In the genomic region with DNA sequence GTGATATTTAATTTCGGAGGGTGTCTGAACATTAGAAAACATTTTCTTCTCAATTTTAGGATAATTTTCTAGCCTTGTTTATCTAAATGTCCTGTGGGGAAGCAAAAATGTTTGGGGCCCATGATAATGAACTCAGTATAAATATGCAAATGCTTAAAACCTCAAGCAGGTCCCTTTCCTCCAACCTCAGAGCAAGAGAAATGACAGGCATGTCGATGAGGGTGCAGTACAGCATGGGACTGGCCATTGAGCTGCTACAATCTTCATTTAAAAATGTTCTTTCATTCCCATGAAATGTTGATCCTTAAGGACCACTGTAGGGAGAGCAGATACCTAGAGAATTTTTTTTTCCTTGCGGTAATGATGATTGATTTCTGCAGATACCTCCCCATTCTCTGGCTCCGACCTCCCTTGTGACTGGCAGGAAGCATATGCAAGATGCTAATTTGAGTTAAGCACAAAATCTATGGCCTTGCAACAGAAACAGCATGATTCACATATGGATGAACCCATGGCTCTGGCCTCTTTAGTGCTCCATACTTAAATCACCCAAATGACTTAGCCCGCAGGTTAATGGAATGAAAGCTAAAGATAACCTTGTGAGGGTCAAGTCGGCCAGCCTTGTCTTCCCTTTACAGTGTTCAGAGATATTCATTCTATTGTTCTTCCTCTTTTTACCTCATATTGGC, we compare ENCODE assay signal across 21 cellular contexts.
DNase-seq lines count a peak whose midpoint lies in the region; FAIRE-seq and TF ChIP-seq lines count a peak whose summit lies in the region.
"Had no signal": no experiment of that assay in that cellular context is flagged by ENCODE, and none has a peak within 500 bp of the region (broad histone marks: within the 10 kb centered on the region; RNA-seq: fewer than 3 reads in every experiment).

No MANE protein-coding gene starts in this region.

- POLR2A ChIA-PET in activated CD4-positive, alpha-beta memory T cell treated with anti-CD3 and anti-CD28 coated beads for 36 hours (lab: Charles Lee), result no interaction called here

- peaks cover 1% of the 10 kb centered on the region for H3K27me3 Mint-ChIP-seq in activated CD4-positive, alpha-beta memory T cell treated with anti-CD3 and anti-CD28 coated beads for 36 hours
- H3K27me3 Mint-ChIP-seq: central memory CD8-positive, alpha-beta T cell; T-helper 17 cell had no signal

- no peak overlapping the region for H3K14ac ChIP-seq in trophoblast cell (ENCODE audit: low read length)

- H3K79me1 ChIP-seq in trophoblast cell (ENCODE audit: low read length), result no peaks in the 10 kb centered on the region

- no peak overlapping the region for H2BK12ac ChIP-seq in trophoblast cell (ENCODE audit: low read length)

- H4K91ac ChIP-seq in trophoblast cell (ENCODE audit: low read depth, low read length), result no peak overlapping the region

- FAIRE-seq in GM12892 (lab: Jason Lieb, UNC), result peak; percentile 65
- FAIRE-seq: RCC 7860 had no signal

- no CpG with 5 or more reads among the region's 6 CpGs for WGBS in trophoblast cell (ENCODE audit: extremely low coverage, insufficient coverage, insufficient read length)

- H3K36me3 ChIP-seq in KOPT-K1 (ENCODE audit: insufficient read depth, low read length) (no peaks in the 10 kb centered on the region), trophoblast cell (ENCODE audit: control insufficient read depth in 1 of 2, insufficient read depth in 2 of 2, low read length in 2 of 2) (no peaks in the 10 kb centered on the region)
- H3K36me3 ChIP-seq: heart left ventricle, left ventricle myocardium inferior, SJCRH30 had no signal

- H3K4me1 ChIP-seq in trophoblast cell (ENCODE audit: control insufficient read depth in 1 of 2, insufficient read depth in 2 of 2, low read length in 2 of 2), result peaks cover 2 to 7% of the 10 kb centered on the region in 2 experiments
- H3K4me1 ChIP-seq: left ventricle myocardium inferior had no signal

- H3K9me3 ChIP-seq in KOPT-K1 (ENCODE audit: insufficient read depth, low read length, poor library complexity, severe bottlenecking) (no peaks in the 10 kb centered on the region), trophoblast cell (ENCODE audit: insufficient read depth, low read depth, low read length) (no peaks in the 10 kb centered on the region)
- H3K9me3 ChIP-seq: heart left ventricle, left ventricle myocardium inferior, SJCRH30 had no signal

- no peak overlapping the region for H3K27ac Mint-ChIP-seq in activated CD4-positive, alpha-beta memory T cell treated with anti-CD3 and anti-CD28 coated beads for 36 hours
- H3K27ac Mint-ChIP-seq: CD4-positive, CD25-positive, alpha-beta regulatory T cell; HFFc6; T-helper 17 cell had no signal

- H3K27me3 ChIP-seq in trophoblast cell (ENCODE audit: insufficient read depth, low read length), result no peaks in the 10 kb centered on the region
- H3K27me3 ChIP-seq: heart left ventricle, SJCRH30 had no signal

- H3K79me2 ChIP-seq in trophoblast cell (ENCODE audit: control insufficient read depth, insufficient read depth, low read length, poor library complexity), result no peaks in the 10 kb centered on the region

- no peak overlapping the region for H3K4me2 ChIP-seq in trophoblast cell (ENCODE audit: low read length)

- H4K12ac ChIP-seq in trophoblast cell (ENCODE audit: low read depth, low read length), result no peak overlapping the region

- no peak overlapping the region for H3K9ac ChIP-seq in trophoblast cell (ENCODE audit: low read length)

- no peak for DNase-seq in GM12892 (ENCODE audit: insufficient read length)
- peak; percentile 42 for DNase-seq in amniotic epithelial cell (ENCODE audit: low read depth)
- DNase-seq in trophoblast cell, result peak; percentile 40 to 74
- DNase-seq in NCI-H2171 treated with DMSO at 0.1 percent for 48 hours (lab: John Stamatoyannopoulos, UW), result no peak
- no peak for DNase-seq in activated CD4-positive, alpha-beta memory T cell treated with anti-CD3 and anti-CD28 coated beads for 36 hours
- no peak for DNase-seq in globus pallidus (ENCODE audit: low spot score)
- DNase-seq: activated CD4-positive, CD25-positive, alpha-beta regulatory T cell treated with anti-CD3 and anti-CD28 coated beads, Interleukin-2, amount 50 U/mL, for 72 hours; activated naive CD4-positive, alpha-beta T cell treated with anti-CD3 and anti-CD28 coated beads, Interleukin-2, amount 50 U/mL, for 16 hours; aorta; CD4-positive, CD25-positive, alpha-beta regulatory T cell; heart left ventricle; HFFc6; left ventricle myocardium inferior; NCI-H1436; NCI-H510A; SJCRH30; substantia nigra; T-helper 17 cell had no signal

- no peaks in the 10 kb centered on the region for H3K9me3 Mint-ChIP-seq in activated CD4-positive, alpha-beta memory T cell treated with anti-CD3 and anti-CD28 coated beads for 36 hours
- H3K9me3 Mint-ChIP-seq: central memory CD8-positive, alpha-beta T cell; HFFc6 had no signal

- no peak overlapping the region for H3K18ac ChIP-seq in trophoblast cell (ENCODE audit: low read length)

- no peaks in the 10 kb centered on the region for H3K4me1 Mint-ChIP-seq in activated CD4-positive, alpha-beta memory T cell treated with anti-CD3 and anti-CD28 coated beads for 36 hours (ENCODE audit: low read depth)
- H3K4me1 Mint-ChIP-seq: CD4-positive, CD25-positive, alpha-beta regulatory T cell; central memory CD8-positive, alpha-beta T cell; T-helper 17 cell had no signal

- H3K4me3 ChIP-seq in trophoblast cell (ENCODE audit: low read depth, low read length), result no peak overlapping the region
- H3K4me3 ChIP-seq: heart left ventricle, left ventricle myocardium inferior, SJCRH30 had no signal

- no peak overlapping the region for H4K8ac ChIP-seq in trophoblast cell (ENCODE audit: low read depth, low read length)

- no peak overlapping the region for H2BK120ac ChIP-seq in trophoblast cell (ENCODE audit: insufficient read depth, low read length, poor library complexity)

- no peak overlapping the region for H3K4ac ChIP-seq in trophoblast cell (ENCODE audit: low read depth, low read length)

- peak overlapping the region; percentile 46 for H3K27ac ChIP-seq in KOPT-K1 (ENCODE audit: low read depth, low read length, poor library complexity, severe bottlenecking)
- no peak overlapping the region for H3K27ac ChIP-seq in trophoblast cell (ENCODE audit: low read depth, low read length)
- H3K27ac ChIP-seq: heart left ventricle, left ventricle myocardium inferior, SJCRH30 had no signal

- intact Hi-C loops in activated CD4-positive, alpha-beta memory T cell treated with anti-CD3 and anti-CD28 coated beads for 36 hours (cut with micrococcal nuclease), result no loop called here

- no peak overlapping the region for H2BK5ac ChIP-seq in trophoblast cell (ENCODE audit: low read depth, low read length, poor library complexity)

- no peak overlapping the region for H2AFZ ChIP-seq in trophoblast cell (ENCODE audit: insufficient read depth, low read length, poor library complexity)

- no peak for TF ChIP-seq POLR2A in GM12892 (IDR thresholded peaks at IDR 0.05; ENCODE audit: low read depth, low read length)

- CTCF ChIA-PET in activated CD4-positive, alpha-beta memory T cell treated with anti-CD3 and anti-CD28 coated beads for 36 hours (lab: Charles Lee), result no interaction called here

- no peaks in the 10 kb centered on the region for H3K36me3 Mint-ChIP-seq in activated CD4-positive, alpha-beta memory T cell treated with anti-CD3 and anti-CD28 coated beads for 36 hours
- H3K36me3 Mint-ChIP-seq: CD4-positive, CD25-positive, alpha-beta regulatory T cell had no signal

- H2AK5ac ChIP-seq in trophoblast cell (ENCODE audit: low read length), result no peak overlapping the region

- H3K4me3 Mint-ChIP-seq in activated CD4-positive, alpha-beta memory T cell treated with anti-CD3 and anti-CD28 coated beads for 36 hours, result no peak overlapping the region
- H3K4me3 Mint-ChIP-seq: CD4-positive, CD25-positive, alpha-beta regulatory T cell; central memory CD8-positive, alpha-beta T cell; HFFc6; T-helper 17 cell had no signal

- H3K23ac ChIP-seq in trophoblast cell (ENCODE audit: low read length), result no peak overlapping the region

Comparison
In these comparisons a context has a peak if more than half of its experiments do, and no peak if none do; other contexts are left out.
1. DNase-seq: peak in amniotic epithelial cell (single experiment) and trophoblast cell (2 of 2); none in GM12892 (single experiment), NCI-H2171 treated with DMSO at 0.1 percent for 48 hours (single experiment), activated CD4-positive, alpha-beta memory T cell treated with anti-CD3 and anti-CD28 coated beads for 36 hours (single experiment) and globus pallidus (single experiment).